ENCODE assay signal across 8 cellular contexts in genomic region chr20:45890997-45891983, GRCh38. TPM values are rescaled to one million over a fixed set of nuclear protein-coding genes. Genes with fewer than 3 reads are reported as not detected.
DNase-seq lines count a peak whose midpoint lies in the region; ATAC-seq and TF ChIP-seq lines count a peak whose summit lies in the region.

TSS of gene CTSA (plus strand) at chr20:45891335. CDS start at chr20:45891569, 234 bp downstream.
TSS of gene NEURL2 (minus strand) at chr20:45891208. CDS start at chr20:45890991, 217 bp downstream.

- no peaks in the 10 kb centered on the region for H3K9me3 Mint-ChIP-seq in natural killer cell treated with Interleukin-12 subunit alpha and Interleukin-12 subunit beta and Interleukin-15 and Interleukin-18, amount 100 ng/mL, for 72 hours

- peak within 1 kb of the TSS; percentile 76 for H3K4me3 ChIP-seq in Jurkat, Clone E6-1 (ENCODE audit: low read length)
- H3K4me3 ChIP-seq in fibroblast of pulmonary artery (replicated peaks; ENCODE audit: low read depth, low read length): peak within 1 kb of the TSS; percentile 69

- H3K27ac Mint-ChIP-seq in natural killer cell treated with Interleukin-12 subunit alpha and Interleukin-12 subunit beta and Interleukin-15 and Interleukin-18, amount 100 ng/mL, for 72 hours: peak within 1 kb of the TSS; percentile 58 to 78

- H3K4me3 Mint-ChIP-seq in natural killer cell treated with Interleukin-12 subunit alpha and Interleukin-12 subunit beta and Interleukin-15 and Interleukin-18, amount 100 ng/mL, for 72 hours: peak within 1 kb of the TSS; percentile 89

- no peaks in the 10 kb centered on the region for H3K36me3 Mint-ChIP-seq in natural killer cell treated with Interleukin-12 subunit alpha and Interleukin-12 subunit beta and Interleukin-15 and Interleukin-18, amount 100 ng/mL, for 72 hours

- TF ChIP-seq CTCF in fibroblast of pulmonary artery (IDR thresholded peaks at IDR 0.05; ENCODE audit: low read length, missing control alignments): no peak

- H3K27me3 Mint-ChIP-seq in natural killer cell treated with Interleukin-12 subunit alpha and Interleukin-12 subunit beta and Interleukin-15 and Interleukin-18, amount 100 ng/mL, for 72 hours: no peaks in the 10 kb centered on the region

- peak; percentile 80 for ATAC-seq in GM21529 (IDR thresholded peaks at IDR 0.05; ENCODE audit: unreplicated experiment)
- peak; percentile 84 to 88 for ATAC-seq in natural killer cell treated with Interleukin-12 subunit alpha and Interleukin-12 subunit beta and Interleukin-15 and Interleukin-18, amount 100 ng/mL, for 72 hours

- H3K4me1 Mint-ChIP-seq in natural killer cell treated with Interleukin-12 subunit alpha and Interleukin-12 subunit beta and Interleukin-15 and Interleukin-18, amount 100 ng/mL, for 72 hours (ENCODE audit: low read depth in 2 of 2): peaks cover 11% of the 10 kb centered on the region in 2 donors

- DNase-seq in DMS153 (lab: John Stamatoyannopoulos, UW) (peak; percentile 53), RPMI7951 (ENCODE audit: low read depth) (peak; percentile 98), fibroblast of pulmonary artery (ENCODE audit: low read depth) (peak; percentile 95)
- DNase-seq in Jurkat, Clone E6-1 (ENCODE audit: low read depth, low spot score): peak; percentile 83
- DNase-seq in activated T-helper 9 cell treated with anti-CD3 and anti-CD28 coated beads, Interleukin-2, amount 50 U/mL, for 16 hours (ENCODE audit: low read depth): peak; percentile 82
- peak; percentile 87 for DNase-seq in natural killer cell treated with Interleukin-12 subunit alpha and Interleukin-12 subunit beta and Interleukin-15 and Interleukin-18, amount 100 ng/mL, for 72 hours (ENCODE audit: low spot score)
- DNase-seq in stimulated activated naive CD4-positive, alpha-beta T cell treated with Interleukin-2 at 50 U/mL for 16 hours (lab: John Stamatoyannopoulos, UW): peak; percentile 83

RNA-seq across cellular contexts. Expression of gene CTSA, which starts in this region (rescaled TPM):
- 49.1 TPM for polyA plus RNA-seq in Jurkat, Clone E6-1 (2012; ENCODE audit: insufficient read depth, insufficient read length)
- total RNA-seq in RPMI7951 (2014; rRNA removed; shearing (Covaris generic)): 168 and 187 TPM in 2 replicates
- 10 to 100 TPM; 42.2 to 55.6 TPM for total RNA-seq in natural killer cell treated with Interleukin-12 subunit alpha and Interleukin-12 subunit beta and Interleukin-15 and Interleukin-18, amount 100 ng/mL, for 72 hours

RNA-seq across cellular contexts. Expression of gene NEURL2, which starts in this region (rescaled TPM):
- polyA plus RNA-seq in Jurkat, Clone E6-1 (2012; ENCODE audit: insufficient read depth, insufficient read length): not detected
- total RNA-seq in RPMI7951 (2014; rRNA removed; shearing (Covaris generic)): 3.0 and 5.5 TPM in 2 replicates
- 1 to 10 TPM in 1 of 2 donors, under 1 TPM in 1; 0.29 to 1.9 TPM for total RNA-seq in natural killer cell treated with Interleukin-12 subunit alpha and Interleukin-12 subunit beta and Interleukin-15 and Interleukin-18, amount 100 ng/mL, for 72 hours

Comparison
In these comparisons a context has a peak if more than half of its experiments do, and no peak if none do; other contexts are left out.
1. Peak in every context shown above with its lines: DNase-seq, ATAC-seq and H3K4me3 ChIP-seq.